Comparison of ENCODE assay signal across 8 cellular contexts in the genomic region with DNA sequence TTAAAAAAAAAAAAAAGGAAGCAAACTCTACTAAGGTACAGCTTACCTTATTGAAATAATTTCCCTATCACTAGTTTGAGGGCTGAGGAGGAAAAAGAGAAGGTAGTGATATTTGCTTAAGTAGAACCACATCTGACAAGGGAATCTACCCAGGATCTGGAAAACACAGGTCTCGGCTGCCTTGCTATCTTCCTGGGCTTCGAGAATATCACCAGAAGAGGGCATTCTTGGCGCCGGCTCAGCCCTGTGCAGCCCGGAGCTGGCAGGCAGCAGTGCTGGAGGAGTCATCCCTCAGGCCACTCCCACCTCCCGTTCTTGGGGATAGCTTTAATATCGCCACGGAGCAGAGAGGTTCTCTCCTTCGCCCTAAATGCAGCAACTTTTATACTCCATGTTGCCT.
DNase-seq lines count a peak whose midpoint lies in the region; ATAC-seq, FAIRE-seq and TF ChIP-seq lines count a peak whose summit lies in the region.

No MANE protein-coding gene starts in this region.

- intact Hi-C loops in CD8-positive, alpha-beta T cell (cut with DNase I, micrococcal nuclease) = loop anchor here (1.0 to 10.0 kb wide), 18 partner anchors 16 to 1294 kb away; a partner anchor contains a TSS
- intact Hi-C loops in activated CD4-positive, alpha-beta T cell treated with anti-CD3 and anti-CD28 coated beads, Interleukin-2, amount 10 ng/mL, durations not matched to agents 24 days and 14 days (cut with micrococcal nuclease) = loop anchor here (1.0 to 10.0 kb wide), 9 partner anchors 16 to 1295 kb away; no protein-coding TSS in a partner anchor
- intact Hi-C loops in right lobe of liver (cut with DNase I) = no loop called here

- H3K9me3 Mint-ChIP-seq in CD8-positive, alpha-beta T cell = no peaks in the 10 kb centered on the region
- peaks cover 6% of the 10 kb centered on the region for H3K9me3 Mint-ChIP-seq in activated CD4-positive, alpha-beta T cell treated with anti-CD3 and anti-CD28 coated beads, Interleukin-2, amount 10 ng/mL, durations not matched to agents 24 days and 14 days

- TF ChIP-seq CTCF in CD8-positive, alpha-beta T cell (IDR thresholded peaks at IDR 0.05) = peak; percentile 53
- TF ChIP-seq CTCF in right lobe of liver (IDR thresholded peaks at IDR 0.05) = peak in 1 of 4 donors; percentile 24

- H3K4me1 ChIP-seq in CD8-positive, alpha-beta T cell (ENCODE audit: insufficient read depth, low read length) = peaks cover 37% of the 10 kb centered on the region
- no peaks in the 10 kb centered on the region for H3K4me1 ChIP-seq in right lobe of liver

- 0% methylated on average over 5 of the region's 9 CpGs for WGBS in right lobe of liver (ENCODE audit: insufficient coverage, low coverage, low lambda C conversion rate, missing lambda C conversion rate)

- TF ChIP-seq POLR2A in right lobe of liver (IDR thresholded peaks at IDR 0.05) = no peak

- peak overlapping the region; percentile 82 for H3K4me3 Mint-ChIP-seq in CD8-positive, alpha-beta T cell
- H3K4me3 Mint-ChIP-seq in activated CD4-positive, alpha-beta T cell treated with anti-CD3 and anti-CD28 coated beads, Interleukin-2, amount 10 ng/mL, durations not matched to agents 24 days and 14 days = peak overlapping the region; percentile 89

- no peaks in the 10 kb centered on the region for H3K36me3 ChIP-seq in CD8-positive, alpha-beta T cell (ENCODE audit: insufficient read depth, low read length)
- H3K36me3 ChIP-seq in right lobe of liver = no peaks in the 10 kb centered on the region

- FAIRE-seq in HTR-8/SVneo (lab: Jason Lieb, UNC) = no peak

- peak overlapping the region; percentile 88 for H3K27ac Mint-ChIP-seq in CD8-positive, alpha-beta T cell
- peak overlapping the region; percentile 97 for H3K27ac Mint-ChIP-seq in activated CD4-positive, alpha-beta T cell treated with anti-CD3 and anti-CD28 coated beads, Interleukin-2, amount 10 ng/mL, durations not matched to agents 24 days and 14 days

- H3K36me3 Mint-ChIP-seq in CD8-positive, alpha-beta T cell = peaks cover 25% of the 10 kb centered on the region
- H3K36me3 Mint-ChIP-seq in activated CD4-positive, alpha-beta T cell treated with anti-CD3 and anti-CD28 coated beads, Interleukin-2, amount 10 ng/mL, durations not matched to agents 24 days and 14 days (ENCODE audit: low read depth) = peaks cover 9% of the 10 kb centered on the region

- POLR2A ChIA-PET in CD8-positive, alpha-beta T cell (lab: Charles Lee) = interaction anchor here (0.7 to 5.7 kb wide), 29 partner anchors 9 to 1296 kb away, joined by 3 to 85 read pairs (median 5); a partner anchor contains a TSS

- ATAC-seq in CD8-positive, alpha-beta T cell = peak; percentile 76
- ATAC-seq in right lobe of liver (peak; percentile 66 to 82 (median 70)), GM18858 (IDR thresholded peaks at IDR 0.05; ENCODE audit: unreplicated experiment) (no peak)

- peak overlapping the region; percentile 73 for H3K27ac ChIP-seq in CD8-positive, alpha-beta T cell (ENCODE audit: low read depth, low read length)
- no peak overlapping the region for H3K27ac ChIP-seq in right lobe of liver

- H3K27me3 Mint-ChIP-seq in CD8-positive, alpha-beta T cell (ENCODE audit: low read depth) = no peaks in the 10 kb centered on the region
- H3K27me3 Mint-ChIP-seq in activated CD4-positive, alpha-beta T cell treated with anti-CD3 and anti-CD28 coated beads, Interleukin-2, amount 10 ng/mL, durations not matched to agents 24 days and 14 days = no peaks in the 10 kb centered on the region

- H3K9me3 ChIP-seq in CD8-positive, alpha-beta T cell (ENCODE audit: low read length) = no peaks in the 10 kb centered on the region
- no peaks in the 10 kb centered on the region for H3K9me3 ChIP-seq in right lobe of liver

- peak; percentile 46 to 82 (median 79) for DNase-seq in CD8-positive, alpha-beta T cell
- DNase-seq in NCI-H2029 (lab: John Stamatoyannopoulos, UW) (peak; percentile 65), cerebellum (ENCODE audit: low spot score) (peak; percentile 86), right lobe of liver (peak; percentile 52 to 63 (median 53)), HTR-8/SVneo (ENCODE audit: insufficient read length, low spot score) (no peak)
- peak; percentile 92 for DNase-seq in activated CD4-positive, alpha-beta T cell treated with anti-CD3 and anti-CD28 coated beads, Interleukin-2, amount 10 ng/mL, durations not matched to agents 24 days and 14 days
- peak; percentile 74 to 81 for DNase-seq in stimulated activated CD4-positive, alpha-beta T cell treated with anti-CD3 and anti-CD28 coated beads, Interleukin-4, amount 100 ng/mL, for 4 hours

- peaks cover 62% of the 10 kb centered on the region for H3K4me1 Mint-ChIP-seq in CD8-positive, alpha-beta T cell (ENCODE audit: low read depth)
- peaks cover 49% of the 10 kb centered on the region for H3K4me1 Mint-ChIP-seq in activated CD4-positive, alpha-beta T cell treated with anti-CD3 and anti-CD28 coated beads, Interleukin-2, amount 10 ng/mL, durations not matched to agents 24 days and 14 days

- CTCF ChIA-PET in CD8-positive, alpha-beta T cell (lab: Charles Lee) = interaction anchor here (0.6 to 3.8 kb wide), 40 partner anchors 9 to 1437 kb away, joined by 3 to 82 read pairs (median 4); a partner anchor contains a TSS

- peak overlapping the region; percentile 75 for H3K4me3 ChIP-seq in CD8-positive, alpha-beta T cell (ENCODE audit: low read depth, low read length)
- no peak overlapping the region for H3K4me3 ChIP-seq in right lobe of liver

- no peaks in the 10 kb centered on the region for H3K27me3 ChIP-seq in CD8-positive, alpha-beta T cell (ENCODE audit: insufficient read depth, low read length)
- H3K27me3 ChIP-seq in right lobe of liver = no peaks in the 10 kb centered on the region

Comparison
In these comparisons a context has a peak if more than half of its experiments do, and no peak if none do; other contexts are left out.
1. intact Hi-C loops: an anchor here in CD8-positive, alpha-beta T cell (1.0 to 10.0 kb wide) and activated CD4-positive, alpha-beta T cell treated with anti-CD3 and anti-CD28 coated beads, Interleukin-2, amount 10 ng/mL, durations not matched to agents 24 days and 14 days (1.0 to 10.0 kb wide); none called in right lobe of liver.